1 cellular context compared by ENCODE assay signal in the genomic region with DNA sequence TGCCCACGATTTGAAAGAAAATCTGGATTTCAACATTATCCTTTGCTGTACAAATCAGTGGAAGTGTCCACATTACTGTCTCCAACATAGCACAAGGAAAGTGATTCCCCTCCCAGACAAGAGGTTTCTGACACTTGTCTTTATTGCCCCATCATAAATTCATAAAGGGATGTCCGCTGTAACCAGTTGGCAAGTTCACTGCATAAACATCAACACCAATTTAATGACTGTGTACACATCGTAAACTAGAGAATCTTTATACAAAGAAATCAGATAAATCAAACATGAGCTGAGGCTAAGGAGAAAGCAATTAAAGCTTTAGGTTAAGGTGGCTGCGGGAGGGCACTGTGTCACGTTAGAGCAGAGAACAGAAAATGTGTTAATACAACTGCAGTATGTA.
TF ChIP-seq lines count a peak whose summit lies in the region.

No MANE protein-coding gene starts in this region.

TF ChIP-seq in HEK293, 187 proteins besides CTCF, POLR2A, EP300 and RAD21 (continued from another document and continues in another):
- TF ChIP-seq, protein P1, sequence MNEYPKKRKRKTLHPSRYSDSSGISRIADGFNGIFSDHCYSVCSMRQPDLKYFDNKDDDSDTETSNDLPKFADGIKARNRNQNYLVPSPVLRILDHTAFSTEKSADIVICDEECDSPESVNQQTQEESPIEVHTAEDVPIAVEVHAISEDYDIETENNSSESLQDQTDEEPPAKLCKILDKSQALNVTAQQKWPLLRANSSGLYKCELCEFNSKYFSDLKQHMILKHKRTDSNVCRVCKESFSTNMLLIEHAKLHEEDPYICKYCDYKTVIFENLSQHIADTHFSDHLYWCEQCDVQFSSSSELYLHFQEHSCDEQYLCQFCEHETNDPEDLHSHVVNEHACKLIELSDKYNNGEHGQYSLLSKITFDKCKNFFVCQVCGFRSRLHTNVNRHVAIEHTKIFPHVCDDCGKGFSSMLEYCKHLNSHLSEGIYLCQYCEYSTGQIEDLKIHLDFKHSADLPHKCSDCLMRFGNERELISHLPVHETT (tag by site-specific recombination; IDR thresholded peaks at IDR 0.05), result no peak
- TF ChIP-seq ZNF354C (tag by site-specific recombination; IDR thresholded peaks at IDR 0.05; ENCODE audit: borderline replicate concordance, low read depth), result no peak
- TF ChIP-seq SP2 (tag by site-specific recombination; IDR thresholded peaks at IDR 0.05), result no peak
- no peak for TF ChIP-seq KLF16 (tag by site-specific recombination; IDR thresholded peaks at IDR 0.05)
- 0 out of 2 replicates have a peak, but pooled peaks have one; percentile 33 for TF ChIP-seq HOXA7 (CRISPR knock-in tag; IDR thresholded peaks at IDR 0.05; ENCODE audit: borderline replicate concordance)
- no peak for TF ChIP-seq ZNF26 (tag by site-specific recombination; IDR thresholded peaks at IDR 0.05)
- no peak for TF ChIP-seq RBAK (tag by site-specific recombination; IDR thresholded peaks at IDR 0.05)
- TF ChIP-seq GFI1B (tag by site-specific recombination; IDR thresholded peaks at IDR 0.05), result peak; percentile 98
- TF ChIP-seq ZNF223 (tag by site-specific recombination; IDR thresholded peaks at IDR 0.05), result no peak
- TF ChIP-seq ZNF202 (tag by site-specific recombination; IDR thresholded peaks at IDR 0.05; ENCODE audit: borderline replicate concordance), result no peak
- TF ChIP-seq ZBTB6 (tag by site-specific recombination; IDR thresholded peaks at IDR 0.05), result no peak
- no peak for TF ChIP-seq ZNF404 (tag by site-specific recombination; IDR thresholded peaks at IDR 0.05)
- peak; percentile 91 for TF ChIP-seq IKZF3 (tag by site-specific recombination; IDR thresholded peaks at IDR 0.05)
- TF ChIP-seq ZNF610 (tag by site-specific recombination; IDR thresholded peaks at IDR 0.05; ENCODE audit: borderline replicate concordance), result 0 out of 2 replicates have a peak, but pooled peaks have one; percentile 29
- peak; percentile 37; the same call in 1 of the 2 replicates for TF ChIP-seq PRDM1 (tag by site-specific recombination; IDR thresholded peaks at IDR 0.05)
- TF ChIP-seq, protein P2, sequence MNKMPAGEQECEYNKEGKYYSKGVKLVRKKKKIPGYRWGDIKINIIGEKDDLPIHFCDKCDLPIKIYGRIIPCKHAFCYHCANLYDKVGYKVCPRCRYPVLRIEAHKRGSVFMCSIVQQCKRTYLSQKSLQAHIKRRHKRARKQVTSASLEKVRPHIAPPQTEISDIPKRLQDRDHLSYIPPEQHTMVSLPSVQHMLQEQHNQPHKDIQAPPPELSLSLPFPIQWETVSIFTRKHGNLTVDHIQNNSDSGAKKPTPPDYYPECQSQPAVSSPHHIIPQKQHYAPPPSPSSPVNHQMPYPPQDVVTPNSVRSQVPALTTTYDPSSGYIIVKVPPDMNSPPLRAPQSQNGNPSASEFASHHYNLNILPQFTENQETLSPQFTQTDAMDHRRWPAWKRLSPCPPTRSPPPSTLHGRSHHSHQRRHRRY (tag by site-specific recombination; IDR thresholded peaks at IDR 0.05), result no peak
- TF ChIP-seq, protein P3, sequence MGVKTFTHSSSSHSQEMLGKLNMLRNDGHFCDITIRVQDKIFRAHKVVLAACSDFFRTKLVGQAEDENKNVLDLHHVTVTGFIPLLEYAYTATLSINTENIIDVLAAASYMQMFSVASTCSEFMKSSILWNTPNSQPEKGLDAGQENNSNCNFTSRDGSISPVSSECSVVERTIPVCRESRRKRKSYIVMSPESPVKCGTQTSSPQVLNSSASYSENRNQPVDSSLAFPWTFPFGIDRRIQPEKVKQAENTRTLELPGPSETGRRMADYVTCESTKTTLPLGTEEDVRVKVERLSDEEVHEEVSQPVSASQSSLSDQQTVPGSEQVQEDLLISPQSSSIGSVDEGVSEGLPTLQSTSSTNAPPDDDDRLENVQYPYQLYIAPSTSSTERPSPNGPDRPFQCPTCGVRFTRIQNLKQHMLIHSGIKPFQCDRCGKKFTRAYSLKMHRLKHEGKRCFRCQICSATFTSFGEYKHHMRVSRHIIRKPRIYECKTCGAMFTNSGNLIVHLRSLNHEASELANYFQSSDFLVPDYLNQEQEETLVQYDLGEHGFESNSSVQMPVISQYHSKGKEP (tag by site-specific recombination; IDR thresholded peaks at IDR 0.05), result peak; percentile 75
- TF ChIP-seq ZNF23 (tag by site-specific recombination; IDR thresholded peaks at IDR 0.05; ENCODE audit: borderline replicate concordance), result no peak
- no peak for TF ChIP-seq ZNF514 (tag by site-specific recombination; IDR thresholded peaks at IDR 0.05)
- no peak for TF ChIP-seq ZNF658 (tag by site-specific recombination; IDR thresholded peaks at IDR 0.05)
- peak; percentile 82 for TF ChIP-seq TSHZ1 (tag by site-specific recombination; IDR thresholded peaks at IDR 0.05; ENCODE audit: borderline replicate concordance)
- no peak for TF ChIP-seq ZNF433 (tag by site-specific recombination; IDR thresholded peaks at IDR 0.05; ENCODE audit: low read depth)
- TF ChIP-seq ZNF121 (tag by site-specific recombination; IDR thresholded peaks at IDR 0.05), result no peak
- TF ChIP-seq ZNF624 (tag by site-specific recombination; IDR thresholded peaks at IDR 0.05), result no peak
- TF ChIP-seq ZNF324 (tag by site-specific recombination; IDR thresholded peaks at IDR 0.05), result 0 out of 2 replicates have a peak, but pooled peaks have one; percentile 57
- TF ChIP-seq, protein P4, sequence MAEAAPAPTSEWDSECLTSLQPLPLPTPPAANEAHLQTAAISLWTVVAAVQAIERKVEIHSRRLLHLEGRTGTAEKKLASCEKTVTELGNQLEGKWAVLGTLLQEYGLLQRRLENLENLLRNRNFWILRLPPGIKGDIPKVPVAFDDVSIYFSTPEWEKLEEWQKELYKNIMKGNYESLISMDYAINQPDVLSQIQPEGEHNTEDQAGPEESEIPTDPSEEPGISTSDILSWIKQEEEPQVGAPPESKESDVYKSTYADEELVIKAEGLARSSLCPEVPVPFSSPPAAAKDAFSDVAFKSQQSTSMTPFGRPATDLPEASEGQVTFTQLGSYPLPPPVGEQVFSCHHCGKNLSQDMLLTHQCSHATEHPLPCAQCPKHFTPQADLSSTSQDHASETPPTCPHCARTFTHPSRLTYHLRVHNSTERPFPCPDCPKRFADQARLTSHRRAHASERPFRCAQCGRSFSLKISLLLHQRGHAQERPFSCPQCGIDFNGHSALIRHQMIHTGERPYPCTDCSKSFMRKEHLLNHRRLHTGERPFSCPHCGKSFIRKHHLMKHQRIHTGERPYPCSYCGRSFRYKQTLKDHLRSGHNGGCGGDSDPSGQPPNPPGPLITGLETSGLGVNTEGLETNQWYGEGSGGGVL (tag by site-specific recombination; IDR thresholded peaks at IDR 0.05), result peak; percentile 57
- TF ChIP-seq HOXD13 (CRISPR knock-in tag; IDR thresholded peaks at IDR 0.05; ENCODE audit: borderline replicate concordance), result peak; percentile 73
- TF ChIP-seq ZNF266 (tag by site-specific recombination; IDR thresholded peaks at IDR 0.05; ENCODE audit: low read depth), result no peak
- no peak for TF ChIP-seq ZNF549 (tag by site-specific recombination; IDR thresholded peaks at IDR 0.05)
- TF ChIP-seq ZNF518A (tag by site-specific recombination; conservative IDR thresholded peaks at IDR 0.05; ENCODE audit: low read depth), result peak; percentile 31; the same call in 1 of the 2 replicates
- TF ChIP-seq ZBTB1 (tag by site-specific recombination; IDR thresholded peaks at IDR 0.05), result no peak
- TF ChIP-seq ZNF423 (tag by site-specific recombination; IDR thresholded peaks at IDR 0.05), result no peak
- TF ChIP-seq INSM2 (tag by site-specific recombination; IDR thresholded peaks at IDR 0.05), result peak; percentile 73; the same call in 1 of the 2 replicates
- TF ChIP-seq, protein P5, sequence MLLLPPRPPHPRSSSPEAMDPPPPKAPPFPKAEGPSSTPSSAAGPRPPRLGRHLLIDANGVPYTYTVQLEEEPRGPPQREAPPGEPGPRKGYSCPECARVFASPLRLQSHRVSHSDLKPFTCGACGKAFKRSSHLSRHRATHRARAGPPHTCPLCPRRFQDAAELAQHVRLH (tag by site-specific recombination; IDR thresholded peaks at IDR 0.05), result peak; percentile 90
- no peak for TF ChIP-seq ZNF239 (tag by site-specific recombination; IDR thresholded peaks at IDR 0.05)
- TF ChIP-seq ZNF623 (tag by site-specific recombination; IDR thresholded peaks at IDR 0.05), result no peak
- TF ChIP-seq ZNF214 (tag by site-specific recombination; IDR thresholded peaks at IDR 0.05; ENCODE audit: borderline replicate concordance), result no peak
- TF ChIP-seq ZNF830 (tag by site-specific recombination; IDR thresholded peaks at IDR 0.05; ENCODE audit: low read depth), result no peak
